Comparison of ENCODE assay signal across 21 cellular contexts in the genomic region with DNA sequence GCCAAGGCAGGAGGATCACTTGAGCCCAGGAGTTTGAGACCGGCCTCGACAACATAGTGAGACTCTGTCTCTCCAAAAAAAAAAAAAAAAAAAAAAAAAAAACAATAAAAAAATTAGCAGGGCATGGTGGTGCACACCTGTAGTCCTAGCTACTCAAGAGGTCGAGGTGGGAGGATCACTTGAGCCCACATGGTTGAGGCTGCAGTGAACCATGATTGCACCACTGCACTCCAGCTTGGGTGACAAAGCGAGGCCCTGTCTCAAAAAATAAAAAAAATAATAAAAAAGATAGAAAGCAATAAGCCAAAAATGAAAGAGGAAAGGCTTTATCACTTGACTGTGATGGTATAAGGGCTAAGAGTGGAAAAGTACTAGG.
"Had no signal": no experiment of that assay in that cellular context is flagged by ENCODE, and none has a peak within 500 bp of the region (broad histone marks: within the 10 kb centered on the region; RNA-seq: fewer than 3 reads in every experiment).

No MANE protein-coding gene starts in this region.

- H3K27ac ChIP-seq: epithelial cell of prostate, esophagus squamous epithelium, skin epidermis, vagina had no signal

- H3K36me3 Mint-ChIP-seq: activated naive CD4-positive, alpha-beta T cell treated with anti-CD3 and anti-CD28 coated beads, Interleukin-2, amount 10 ng/mL, durations not matched to agents 7 days and 5 days; activated naive CD8-positive, alpha-beta T cell treated with anti-CD3 and anti-CD28 coated beads, Interleukin-2, amount 10 ng/mL, durations not matched to agents 7 days and 5 days; natural killer cell; stimulated activated naive B cell treated with anti-CD40 and anti-IgM and Interleukin-4, amounts not matched to agents 10 μg/mL and 1 μg/mL and 100 μg/mL, for 72 hours had no signal

- H3K9me3 Mint-ChIP-seq: activated naive CD4-positive, alpha-beta T cell treated with anti-CD3 and anti-CD28 coated beads, Interleukin-2, amount 10 ng/mL, durations not matched to agents 7 days and 5 days; activated naive CD8-positive, alpha-beta T cell treated with anti-CD3 and anti-CD28 coated beads, Interleukin-2, amount 10 ng/mL, durations not matched to agents 7 days and 5 days; activated T-helper 1 cell treated with anti-CD3 and anti-CD28 coated beads, Interleukin-12 subunit alpha, Interleukin-12 subunit beta, Interleukin-2, Interleukin-4 antibody, amounts not matched to agents 30 ng/mL and 10 ng/mL and 1 ng/mL, durations not matched to agents 14 hours and 24 hours and 36 hours; natural killer cell; stimulated activated naive B cell treated with anti-CD40 and anti-IgM and Interleukin-4, amounts not matched to agents 10 μg/mL and 1 μg/mL and 100 μg/mL, for 72 hours had no signal

- H3K27me3 Mint-ChIP-seq: activated CD4-positive, alpha-beta T cell treated with anti-CD3 and anti-CD28 coated beads for 36 hours; activated naive CD4-positive, alpha-beta T cell treated with anti-CD3 and anti-CD28 coated beads, Interleukin-2, amount 10 ng/mL, durations not matched to agents 7 days and 5 days; activated naive CD8-positive, alpha-beta T cell treated with anti-CD3 and anti-CD28 coated beads, Interleukin-2, amount 10 ng/mL, durations not matched to agents 7 days and 5 days; stimulated activated naive B cell treated with anti-CD40 and anti-IgM and Interleukin-4, amounts not matched to agents 10 μg/mL and 1 μg/mL and 100 μg/mL, for 72 hours had no signal

- H3K4me3 Mint-ChIP-seq: activated CD4-positive, alpha-beta T cell treated with anti-CD3 and anti-CD28 coated beads for 36 hours; activated naive CD4-positive, alpha-beta T cell treated with anti-CD3 and anti-CD28 coated beads, Interleukin-2, amount 10 ng/mL, durations not matched to agents 7 days and 5 days; activated naive CD8-positive, alpha-beta T cell treated with anti-CD3 and anti-CD28 coated beads, Interleukin-2, amount 10 ng/mL, durations not matched to agents 7 days and 5 days; activated T-helper 1 cell treated with anti-CD3 and anti-CD28 coated beads, Interleukin-12 subunit alpha, Interleukin-12 subunit beta, Interleukin-2, Interleukin-4 antibody, amounts not matched to agents 30 ng/mL and 10 ng/mL and 1 ng/mL, durations not matched to agents 14 hours and 24 hours and 36 hours; natural killer cell; stimulated activated naive B cell treated with anti-CD40 and anti-IgM and Interleukin-4, amounts not matched to agents 10 μg/mL and 1 μg/mL and 100 μg/mL, for 72 hours had no signal

- H3K4me3 ChIP-seq: esophagus squamous epithelium, lung, skin epidermis, suprapubic skin, vagina had no signal

- H3K27ac Mint-ChIP-seq: activated CD4-positive, alpha-beta T cell treated with anti-CD3 and anti-CD28 coated beads for 36 hours; activated naive CD4-positive, alpha-beta T cell treated with anti-CD3 and anti-CD28 coated beads, Interleukin-2, amount 10 ng/mL, durations not matched to agents 7 days and 5 days; activated naive CD8-positive, alpha-beta T cell treated with anti-CD3 and anti-CD28 coated beads, Interleukin-2, amount 10 ng/mL, durations not matched to agents 7 days and 5 days; activated T-helper 1 cell treated with anti-CD3 and anti-CD28 coated beads, Interleukin-12 subunit alpha, Interleukin-12 subunit beta, Interleukin-2, Interleukin-4 antibody, amounts not matched to agents 30 ng/mL and 10 ng/mL and 1 ng/mL, durations not matched to agents 14 hours and 24 hours and 36 hours; natural killer cell; stimulated activated naive B cell treated with anti-CD40 and anti-IgM and Interleukin-4, amounts not matched to agents 10 μg/mL and 1 μg/mL and 100 μg/mL, for 72 hours had no signal

- H3K27me3 ChIP-seq: esophagus squamous epithelium, suprapubic skin, vagina had no signal

- H3K4me1 ChIP-seq: vagina had no signal

- DNase-seq: activated CD4-positive, alpha-beta T cell treated with anti-CD3 and anti-CD28 coated beads for 36 hours; activated CD4-positive, alpha-beta T cell treated with anti-CD3 and anti-CD28 coated beads, Interleukin-2, amount 50 U/mL, for 4 hours; activated CD4-positive, CD25-positive, alpha-beta regulatory T cell; activated effector memory CD4-positive, alpha-beta T cell treated with anti-CD3 and anti-CD28 coated beads, Interleukin-2, amount 50 U/mL, for 16 hours; activated naive CD4-positive, alpha-beta T cell treated with anti-CD3 and anti-CD28 coated beads, Interleukin-2, amount 10 ng/mL, durations not matched to agents 7 days and 5 days; activated naive CD8-positive, alpha-beta T cell treated with anti-CD3 and anti-CD28 coated beads, Interleukin-2, amount 10 ng/mL, durations not matched to agents 7 days and 5 days; amniotic stem cell; esophagus squamous epithelium; foreskin melanocyte; islet precursor cell; mesendoderm; natural killer cell; stimulated activated CD4-positive, alpha-beta T cell treated with anti-CD3 and anti-CD28 coated beads, Interleukin-1b, Interleukin-23, amount 100 ng/mL, for 48 hours; stimulated activated naive B cell treated with anti-CD40 and anti-IgM and Interleukin-4, amounts not matched to agents 10 μg/mL and 1 μg/mL and 100 μg/mL, for 72 hours; trophoblast cell had no signal

- H3K9me3 ChIP-seq: esophagus squamous epithelium, suprapubic skin, vagina had no signal

- H3K36me3 ChIP-seq: esophagus squamous epithelium, suprapubic skin, vagina had no signal
